In genomic region chr5:128462330-128462729, GRCh38 we compare ENCODE assay signal across 24 cellular contexts.
"Had no signal": no experiment of that assay in that cellular context is flagged by ENCODE, and none has a peak within 500 bp of the region (broad histone marks: within the 10 kb centered on the region; RNA-seq: fewer than 3 reads in every experiment).

No MANE protein-coding gene starts in this region.

- ATAC-seq: activated CD4-positive, CD25-positive, alpha-beta regulatory T cell treated with anti-CD3 and anti-CD28 coated beads, Interleukin-2, amount 50 U/mL, for 24 hours; activated CD8-positive, alpha-beta T cell treated with anti-CD3 and anti-CD28 coated beads for 36 hours; activated T-cell treated with anti-CD3 and anti-CD28 coated beads, Interleukin-2, amount 50 U/mL, for 72 hours; Panc1 had no signal

- H3K36me3 ChIP-seq: WERI-Rb-1 had no signal

- H3K27ac ChIP-seq: KMS-11, RWPE1, WERI-Rb-1 had no signal

- H3K9ac ChIP-seq: KMS-11 had no signal

- H3K4me2 ChIP-seq: KMS-11 had no signal

- DNase-seq: activated CD4-positive, alpha-beta T cell treated with anti-CD3 and anti-CD28 coated beads for 4 hours; activated CD8-positive, alpha-beta memory T cell treated with anti-CD3 and anti-CD28 coated beads, Interleukin-2, amount 50 U/mL, for 4 hours; activated CD8-positive, alpha-beta T cell treated with anti-CD3 and anti-CD28 coated beads for 36 hours; activated gamma-delta T cell treated with Interleukin-2 at 50 U/mL for 16 hours; activated naive CD4-positive, alpha-beta T cell treated with anti-CD3 and anti-CD28 coated beads, Interleukin-2, amount 10 ng/mL, durations not matched to agents 7 days and 5 days; activated naive CD8-positive, alpha-beta T cell treated with anti-CD3 and anti-CD28 coated beads for 36 hours; activated T-cell treated with anti-CD3 and anti-CD28 coated beads, Interleukin-2, amount 50 U/mL, for 72 hours; caudate nucleus; NCI-H1092; NCI-H1417 treated with DMSO at 0.1 percent for 48 hours; NCI-H1694 treated with DMSO at 0.1 percent for 48 hours; NCI-H2029 treated with DMSO at 0.1 percent for 48 hours; NCI-H345; NCI-H510A treated with DMSO at 0.1 percent for 48 hours; NCI-H69; NK-92 treated with Interleukin-12 subunit alpha and Interleukin-12 subunit beta, amount 100 ng/mL, for 24 hours; OCI-M1; SHP77; T-helper 1 cell; WERI-Rb-1 had no signal
